In the genomic region with DNA sequence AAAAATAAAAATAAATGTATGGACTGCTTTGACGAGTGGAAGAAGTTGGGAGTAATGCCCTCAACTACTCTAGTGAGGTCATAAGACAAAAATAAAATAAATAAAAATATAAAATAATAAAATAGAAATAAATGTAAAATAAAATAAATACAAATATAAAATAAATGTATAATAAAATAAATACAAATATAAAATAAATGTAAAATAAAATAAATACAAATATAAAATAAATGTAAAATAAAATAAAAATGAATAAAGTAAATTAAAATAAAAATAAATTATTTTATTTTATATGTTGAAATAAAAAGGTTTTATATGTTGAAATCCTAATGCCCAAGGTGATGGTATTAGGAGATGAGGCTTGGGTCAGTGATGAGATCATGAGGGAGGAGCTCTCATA, we compare ENCODE assay signal across 2 cellular contexts.
TF ChIP-seq lines count a peak whose summit lies in the region.

No MANE protein-coding gene starts in this region.

TF ChIP-seq in SK-N-SH, 30 proteins besides CTCF, POLR2A, EP300 and RAD21 (continued from another document):
- TF ChIP-seq MEF2A (IDR thresholded peaks at IDR 0.05; ENCODE audit: borderline replicate concordance, low read depth) (no peak), GATA2 (CRISPR knock-in tag; IDR thresholded peaks at IDR 0.05) (no peak)
- TF ChIP-seq, protein P1, sequence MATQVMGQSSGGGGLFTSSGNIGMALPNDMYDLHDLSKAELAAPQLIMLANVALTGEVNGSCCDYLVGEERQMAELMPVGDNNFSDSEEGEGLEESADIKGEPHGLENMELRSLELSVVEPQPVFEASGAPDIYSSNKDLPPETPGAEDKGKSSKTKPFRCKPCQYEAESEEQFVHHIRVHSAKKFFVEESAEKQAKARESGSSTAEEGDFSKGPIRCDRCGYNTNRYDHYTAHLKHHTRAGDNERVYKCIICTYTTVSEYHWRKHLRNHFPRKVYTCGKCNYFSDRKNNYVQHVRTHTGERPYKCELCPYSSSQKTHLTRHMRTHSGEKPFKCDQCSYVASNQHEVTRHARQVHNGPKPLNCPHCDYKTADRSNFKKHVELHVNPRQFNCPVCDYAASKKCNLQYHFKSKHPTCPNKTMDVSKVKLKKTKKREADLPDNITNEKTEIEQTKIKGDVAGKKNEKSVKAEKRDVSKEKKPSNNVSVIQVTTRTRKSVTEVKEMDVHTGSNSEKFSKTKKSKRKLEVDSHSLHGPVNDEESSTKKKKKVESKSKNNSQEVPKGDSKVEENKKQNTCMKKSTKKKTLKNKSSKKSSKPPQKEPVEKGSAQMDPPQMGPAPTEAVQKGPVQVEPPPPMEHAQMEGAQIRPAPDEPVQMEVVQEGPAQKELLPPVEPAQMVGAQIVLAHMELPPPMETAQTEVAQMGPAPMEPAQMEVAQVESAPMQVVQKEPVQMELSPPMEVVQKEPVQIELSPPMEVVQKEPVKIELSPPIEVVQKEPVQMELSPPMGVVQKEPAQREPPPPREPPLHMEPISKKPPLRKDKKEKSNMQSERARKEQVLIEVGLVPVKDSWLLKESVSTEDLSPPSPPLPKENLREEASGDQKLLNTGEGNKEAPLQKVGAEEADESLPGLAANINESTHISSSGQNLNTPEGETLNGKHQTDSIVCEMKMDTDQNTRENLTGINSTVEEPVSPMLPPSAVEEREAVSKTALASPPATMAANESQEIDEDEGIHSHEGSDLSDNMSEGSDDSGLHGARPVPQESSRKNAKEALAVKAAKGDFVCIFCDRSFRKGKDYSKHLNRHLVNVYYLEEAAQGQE (IDR thresholded peaks at IDR 0.05; ENCODE audit: low read depth, low read length): no peak
- TF ChIP-seq, protein P2, sequence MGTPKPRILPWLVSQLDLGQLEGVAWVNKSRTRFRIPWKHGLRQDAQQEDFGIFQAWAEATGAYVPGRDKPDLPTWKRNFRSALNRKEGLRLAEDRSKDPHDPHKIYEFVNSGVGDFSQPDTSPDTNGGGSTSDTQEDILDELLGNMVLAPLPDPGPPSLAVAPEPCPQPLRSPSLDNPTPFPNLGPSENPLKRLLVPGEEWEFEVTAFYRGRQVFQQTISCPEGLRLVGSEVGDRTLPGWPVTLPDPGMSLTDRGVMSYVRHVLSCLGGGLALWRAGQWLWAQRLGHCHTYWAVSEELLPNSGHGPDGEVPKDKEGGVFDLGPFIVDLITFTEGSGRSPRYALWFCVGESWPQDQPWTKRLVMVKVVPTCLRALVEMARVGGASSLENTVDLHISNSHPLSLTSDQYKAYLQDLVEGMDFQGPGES (IDR thresholded peaks at IDR 0.05; ENCODE audit: low read depth, low read length): no peak
- TF ChIP-seq, protein P3, sequence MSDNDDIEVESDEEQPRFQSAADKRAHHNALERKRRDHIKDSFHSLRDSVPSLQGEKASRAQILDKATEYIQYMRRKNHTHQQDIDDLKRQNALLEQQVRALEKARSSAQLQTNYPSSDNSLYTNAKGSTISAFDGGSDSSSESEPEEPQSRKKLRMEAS (IDR thresholded peaks at IDR 0.05; ENCODE audit: low read depth): no peak

TF ChIP-seq in SK-N-SH treated with all-trans-retinoic acid at 6 μM for 48 hours, 23 proteins besides CTCF, POLR2A, EP300 and RAD21:
- TF ChIP-seq, protein P4, sequence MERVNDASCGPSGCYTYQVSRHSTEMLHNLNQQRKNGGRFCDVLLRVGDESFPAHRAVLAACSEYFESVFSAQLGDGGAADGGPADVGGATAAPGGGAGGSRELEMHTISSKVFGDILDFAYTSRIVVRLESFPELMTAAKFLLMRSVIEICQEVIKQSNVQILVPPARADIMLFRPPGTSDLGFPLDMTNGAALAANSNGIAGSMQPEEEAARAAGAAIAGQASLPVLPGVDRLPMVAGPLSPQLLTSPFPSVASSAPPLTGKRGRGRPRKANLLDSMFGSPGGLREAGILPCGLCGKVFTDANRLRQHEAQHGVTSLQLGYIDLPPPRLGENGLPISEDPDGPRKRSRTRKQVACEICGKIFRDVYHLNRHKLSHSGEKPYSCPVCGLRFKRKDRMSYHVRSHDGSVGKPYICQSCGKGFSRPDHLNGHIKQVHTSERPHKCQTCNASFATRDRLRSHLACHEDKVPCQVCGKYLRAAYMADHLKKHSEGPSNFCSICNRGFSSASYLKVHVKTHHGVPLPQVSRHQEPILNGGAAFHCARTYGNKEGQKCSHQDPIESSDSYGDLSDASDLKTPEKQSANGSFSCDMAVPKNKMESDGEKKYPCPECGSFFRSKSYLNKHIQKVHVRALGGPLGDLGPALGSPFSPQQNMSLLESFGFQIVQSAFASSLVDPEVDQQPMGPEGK (CRISPR knock-in tag; IDR thresholded peaks at IDR 0.05; ENCODE audit: borderline replicate concordance): no peak
- TF ChIP-seq ESRRG (CRISPR knock-in tag; IDR thresholded peaks at IDR 0.05): no peak
- TF ChIP-seq, protein P5, sequence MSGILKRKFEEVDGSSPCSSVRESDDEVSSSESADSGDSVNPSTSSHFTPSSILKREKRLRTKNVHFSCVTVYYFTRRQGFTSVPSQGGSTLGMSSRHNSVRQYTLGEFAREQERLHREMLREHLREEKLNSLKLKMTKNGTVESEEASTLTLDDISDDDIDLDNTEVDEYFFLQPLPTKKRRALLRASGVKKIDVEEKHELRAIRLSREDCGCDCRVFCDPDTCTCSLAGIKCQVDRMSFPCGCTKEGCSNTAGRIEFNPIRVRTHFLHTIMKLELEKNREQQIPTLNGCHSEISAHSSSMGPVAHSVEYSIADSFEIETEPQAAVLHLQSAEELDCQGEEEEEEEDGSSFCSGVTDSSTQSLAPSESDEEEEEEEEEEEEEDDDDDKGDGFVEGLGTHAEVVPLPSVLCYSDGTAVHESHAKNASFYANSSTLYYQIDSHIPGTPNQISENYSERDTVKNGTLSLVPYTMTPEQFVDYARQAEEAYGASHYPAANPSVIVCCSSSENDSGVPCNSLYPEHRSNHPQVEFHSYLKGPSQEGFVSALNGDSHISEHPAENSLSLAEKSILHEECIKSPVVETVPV (CRISPR knock-in tag; IDR thresholded peaks at IDR 0.05): no peak
- no peak for TF ChIP-seq ZFP30 (CRISPR knock-in tag; IDR thresholded peaks at IDR 0.05)
- TF ChIP-seq GLIS3 (CRISPR knock-in tag; IDR thresholded peaks at IDR 0.05): no peak
- no peak for TF ChIP-seq ZNF8 (CRISPR knock-in tag; IDR thresholded peaks at IDR 0.05)
- no peak for TF ChIP-seq RARB (CRISPR knock-in tag; IDR thresholded peaks at IDR 0.05)
- TF ChIP-seq PPARA (CRISPR knock-in tag; IDR thresholded peaks at IDR 0.05; ENCODE audit: borderline replicate concordance): no peak
- no peak for TF ChIP-seq ISL1 (CRISPR knock-in tag; IDR thresholded peaks at IDR 0.05)
- no peak for TF ChIP-seq TCF4 (CRISPR knock-in tag; IDR thresholded peaks at IDR 0.05; ENCODE audit: borderline replicate concordance)
- TF ChIP-seq, protein P6, sequence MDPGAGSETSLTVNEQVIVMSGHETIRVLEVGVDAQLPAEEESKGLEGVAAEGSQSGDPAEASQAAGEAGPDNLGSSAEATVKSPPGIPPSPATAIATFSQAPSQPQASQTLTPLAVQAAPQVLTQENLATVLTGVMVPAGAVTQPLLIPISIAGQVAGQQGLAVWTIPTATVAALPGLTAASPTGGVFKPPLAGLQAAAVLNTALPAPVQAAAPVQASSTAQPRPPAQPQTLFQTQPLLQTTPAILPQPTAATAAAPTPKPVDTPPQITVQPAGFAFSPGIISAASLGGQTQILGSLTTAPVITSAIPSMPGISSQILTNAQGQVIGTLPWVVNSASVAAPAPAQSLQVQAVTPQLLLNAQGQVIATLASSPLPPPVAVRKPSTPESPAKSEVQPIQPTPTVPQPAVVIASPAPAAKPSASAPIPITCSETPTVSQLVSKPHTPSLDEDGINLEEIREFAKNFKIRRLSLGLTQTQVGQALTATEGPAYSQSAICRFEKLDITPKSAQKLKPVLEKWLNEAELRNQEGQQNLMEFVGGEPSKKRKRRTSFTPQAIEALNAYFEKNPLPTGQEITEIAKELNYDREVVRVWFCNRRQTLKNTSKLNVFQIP (CRISPR knock-in tag; IDR thresholded peaks at IDR 0.05; ENCODE audit: borderline replicate concordance, low read depth): no peak
- TF ChIP-seq ZFP3 (CRISPR knock-in tag; IDR thresholded peaks at IDR 0.05): no peak
